Comparison of ENCODE assay signal across 17 cellular contexts in genomic region chr1:17018849-17019248, GRCh38. TPM values are rescaled to one million over a fixed set of nuclear protein-coding genes. Genes with fewer than 3 reads are reported as not detected.
DNase-seq lines count a peak whose midpoint lies in the region; ATAC-seq and TF ChIP-seq lines count a peak whose summit lies in the region.
"Had no signal": no experiment of that assay in that cellular context is flagged by ENCODE, and none has a peak within 500 bp of the region (broad histone marks: within the 10 kb centered on the region; RNA-seq: fewer than 3 reads in every experiment).

No MANE protein-coding gene starts in this region.

- H3K27ac Mint-ChIP-seq in activated T-cell treated with anti-CD3 and anti-CD28 coated beads, Interleukin-2, amount 50 U/mL, for 24 hours = peak overlapping the region; percentile 76
- H3K27ac Mint-ChIP-seq in activated naive CD8-positive, alpha-beta T cell = peak overlapping the region; percentile 61
- peak overlapping the region; percentile 73 for H3K27ac Mint-ChIP-seq in progenitor cell of endocrine pancreas

- H3K36me3 ChIP-seq in H7 (replicated peaks; ENCODE audit: control insufficient read depth, insufficient read depth, low read length) = peaks cover 34% of the 10 kb centered on the region

- no peak for TF ChIP-seq POLR2A in GM18505 (IDR thresholded peaks at IDR 0.05; ENCODE audit: borderline replicate concordance, extremely low read depth, insufficient read depth, insufficient read length)

- H3K36me3 Mint-ChIP-seq in activated T-cell treated with anti-CD3 and anti-CD28 coated beads, Interleukin-2, amount 50 U/mL, for 24 hours (ENCODE audit: low read depth) = peaks cover 64% of the 10 kb centered on the region
- H3K36me3 Mint-ChIP-seq in activated naive CD8-positive, alpha-beta T cell = no peaks in the 10 kb centered on the region
- peaks cover 15% of the 10 kb centered on the region for H3K36me3 Mint-ChIP-seq in progenitor cell of endocrine pancreas (ENCODE audit: insufficient read depth)

- no peaks in the 10 kb centered on the region for H3K27me3 Mint-ChIP-seq in activated T-cell treated with anti-CD3 and anti-CD28 coated beads, Interleukin-2, amount 50 U/mL, for 24 hours
- no peaks in the 10 kb centered on the region for H3K27me3 Mint-ChIP-seq in activated naive CD8-positive, alpha-beta T cell
- H3K27me3 Mint-ChIP-seq in progenitor cell of endocrine pancreas = no peaks in the 10 kb centered on the region

- no peak overlapping the region for H3K4me3 ChIP-seq in H7 (ENCODE audit: insufficient read depth, low read depth, low read length)
- H3K4me3 ChIP-seq: GM23248, suprapubic skin had no signal

- peaks cover 10% of the 10 kb centered on the region for H3K4me1 Mint-ChIP-seq in activated T-cell treated with anti-CD3 and anti-CD28 coated beads, Interleukin-2, amount 50 U/mL, for 24 hours (ENCODE audit: low read depth)
- H3K4me1 Mint-ChIP-seq in activated naive CD8-positive, alpha-beta T cell (ENCODE audit: low read depth) = peaks cover 1% of the 10 kb centered on the region
- H3K4me1 Mint-ChIP-seq in progenitor cell of endocrine pancreas (ENCODE audit: low read depth) = peaks cover 6% of the 10 kb centered on the region

- no peak overlapping the region for H3K4me3 Mint-ChIP-seq in activated T-cell treated with anti-CD3 and anti-CD28 coated beads, Interleukin-2, amount 50 U/mL, for 24 hours
- no peak overlapping the region for H3K4me3 Mint-ChIP-seq in activated naive CD8-positive, alpha-beta T cell
- no peak overlapping the region for H3K4me3 Mint-ChIP-seq in progenitor cell of endocrine pancreas (ENCODE audit: low read depth)

- H3K9me3 Mint-ChIP-seq in activated T-cell treated with anti-CD3 and anti-CD28 coated beads, Interleukin-2, amount 50 U/mL, for 24 hours = no peaks in the 10 kb centered on the region
- H3K9me3 Mint-ChIP-seq in activated naive CD8-positive, alpha-beta T cell (ENCODE audit: low read depth) = no peaks in the 10 kb centered on the region
- no peaks in the 10 kb centered on the region for H3K9me3 Mint-ChIP-seq in progenitor cell of endocrine pancreas (ENCODE audit: low read depth)

- DNase-seq in activated T-cell treated with anti-CD3 and anti-CD28 coated beads, Interleukin-2, amount 50 U/mL, for 24 hours = no peak
- DNase-seq in activated T-cell treated with anti-CD3 and anti-CD28 coated beads, Interleukin-2, amount 50 U/mL, for 1 hour = no peak
- DNase-seq in progenitor cell of endocrine pancreas (ENCODE audit: low spot score, unreplicated experiment) (no peak), H7 (no peak)
- DNase-seq: activated CD4-positive, alpha-beta T cell treated with anti-CD3 and anti-CD28 coated beads, Interleukin-2, amount 50 U/mL, for 4 hours; activated gamma-delta T cell treated with Interleukin-2 at 50 U/mL for 16 hours; COR-L47; GM23248; hypothalamus; NCI-H2107; stimulated activated CD4-positive, alpha-beta T cell treated with anti-CD3 and anti-CD28 coated beads, Interleukin-15, amount 100 ng/mL, for 24 hours had no signal

- H3K27me3 ChIP-seq in H7 (ENCODE audit: control insufficient read depth, insufficient read depth, low read length) = no peaks in the 10 kb centered on the region
- H3K27me3 ChIP-seq: suprapubic skin had no signal

- ATAC-seq in GM21825 (IDR thresholded peaks at IDR 0.05; ENCODE audit: unreplicated experiment) (peak; percentile 57), GM18505 (IDR thresholded peaks at IDR 0.05; ENCODE audit: unreplicated experiment) (no peak), GM19328 (IDR thresholded peaks at IDR 0.05; ENCODE audit: unreplicated experiment) (no peak)

- TF ChIP-seq CTCF in progenitor cell of endocrine pancreas (IDR thresholded peaks at IDR 0.05; ENCODE audit: unreplicated experiment) = no peak

RNA-seq across cellular contexts. Expression of gene ATP13A2, which starts 7.1 kb away (rescaled TPM):
- 65.8 and 69.2 TPM in 2 replicates for total RNA-seq in progenitor cell of endocrine pancreas
- 128 and 162 TPM in 2 replicates for total RNA-seq in H7 (2014; rRNA removed; shearing (Covaris generic))

RNA-seq across cellular contexts. Expression of gene SDHB, which starts 35.0 kb away (rescaled TPM):
- total RNA-seq in progenitor cell of endocrine pancreas = 46.3 and 51.6 TPM in 2 replicates
- 225 and 238 TPM in 2 replicates for total RNA-seq in H7 (2014; rRNA removed; shearing (Covaris generic))

RNA-seq across cellular contexts. Expression of gene MFAP2, which starts 38.4 kb away (rescaled TPM):
- total RNA-seq in progenitor cell of endocrine pancreas = 170 and 174 TPM in 2 replicates
- 176 and 202 TPM in 2 replicates for total RNA-seq in H7 (2014; rRNA removed; shearing (Covaris generic))
- total RNA-seq: T-helper 2 cell treated with Interferon-gamma antibody and Interleukin-4, amounts not matched to agents 100 ng/mL and 5 ng/mL, for 36 hours had no signal
